In the genomic region with DNA sequence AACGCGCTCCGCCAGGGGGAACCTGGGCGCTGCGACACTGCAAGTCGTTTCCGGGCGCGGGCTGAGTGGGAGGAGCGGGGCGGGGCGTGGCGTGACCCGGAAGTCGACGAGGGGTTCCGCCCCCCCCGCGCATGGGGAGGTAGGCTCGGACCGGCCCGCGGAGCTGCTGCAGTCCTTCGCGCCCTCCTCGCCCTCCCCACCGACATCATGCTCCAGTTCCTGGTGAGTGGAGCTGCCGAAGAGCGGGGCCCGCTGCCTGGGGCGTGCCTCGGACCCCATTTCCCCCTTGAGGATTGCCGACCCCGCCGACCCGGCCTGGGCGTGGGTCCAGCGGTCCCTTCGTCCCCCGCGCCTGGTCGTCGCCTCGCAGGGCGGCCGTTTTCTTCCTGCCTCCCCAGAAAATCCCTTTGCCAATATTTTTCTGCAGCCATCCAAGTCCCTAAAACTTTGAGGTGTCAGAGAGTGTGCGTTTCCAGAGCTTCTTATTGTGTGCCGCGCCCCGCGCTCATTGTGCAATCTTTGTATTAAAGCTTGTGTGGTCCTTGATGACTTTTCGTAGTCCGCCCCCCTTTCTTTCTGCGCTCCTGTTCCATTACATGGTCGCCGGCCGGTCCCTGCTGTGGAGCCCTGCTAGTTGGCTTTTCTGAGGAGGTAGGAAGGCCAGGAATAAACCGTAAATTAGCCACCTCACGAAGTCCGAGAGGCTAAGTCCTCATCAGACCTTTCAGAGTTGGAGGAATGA, we compare ENCODE assay signal across 8 cellular contexts. TPM values are rescaled to one million over a fixed set of nuclear protein-coding genes. Genes with fewer than 3 reads are reported as not detected.
DNase-seq lines count a peak whose midpoint lies in the region; ATAC-seq and TF ChIP-seq lines count a peak whose summit lies in the region.

A gene (plus strand): TSS at position 142 of the 742 bp plus-strand sequence.

- H3K36me3 ChIP-seq in heart right ventricle (peaks cover 0 to 8% (median 0%) of the 10 kb centered on the region in 9 donors), upper lobe of left lung (peaks cover 0 to 3% (median 0%) of the 10 kb centered on the region in 4 donors)

- ATAC-seq in HG02870 (IDR thresholded peaks at IDR 0.05; ENCODE audit: unreplicated experiment) (peak; percentile 85), heart right ventricle (peak; percentile 98 to 99 (median 98)), upper lobe of left lung (ENCODE audit: low FRiP score in 2 of 2) (peak; percentile 99)

- TF ChIP-seq POLR2A in GM15510 (IDR thresholded peaks at IDR 0.05; ENCODE audit: borderline replicate concordance, extremely low read depth, insufficient read length) (peak; percentile 95), upper lobe of left lung (IDR thresholded peaks at IDR 0.05) (peak in 3 of 4 donors; percentile 89 to 96 (median 92))

- H3K9me3 ChIP-seq in heart right ventricle (no peaks in the 10 kb centered on the region), upper lobe of left lung (no peaks in the 10 kb centered on the region)

- TF ChIP-seq CTCF in heart right ventricle (IDR thresholded peaks at IDR 0.05) (peak in 6 of 9 donors; percentile 82 to 93 (median 89)), upper lobe of left lung (IDR thresholded peaks at IDR 0.05) (peak; percentile 84 to 98 (median 96))

- WGBS in heart right ventricle, 2 donors: 0 to 1% methylated on average over 58 to 60 of the region's 60 CpGs
- WGBS in upper lobe of left lung, 2 donors: 0 to 1% methylated on average over 16 to 50 of the region's 60 CpGs

- H3K4me3 ChIP-seq in heart right ventricle (peak within 1 kb of the TSS; percentile 72 to 98 (median 82)), upper lobe of left lung (peak within 1 kb of the TSS; percentile 74 to 97 (median 92))

- TF ChIP-seq EP300 in upper lobe of left lung (IDR thresholded peaks at IDR 0.05): peak in 1 of 4 donors; percentile 49

- H3K4me1 ChIP-seq in heart right ventricle: peaks cover 6 to 56% (median 43%) of the 10 kb centered on the region in 9 donors
- H3K4me1 ChIP-seq in upper lobe of left lung: peaks cover 20 to 52% (median 24%) of the 10 kb centered on the region in 4 donors

- intact Hi-C loops in T-helper 1 cell treated with Interleukin-12 subunit alpha and Interleukin-12 subunit beta and Interleukin-4 antibody, amounts not matched to agents 30 ng/mL and 1 ng/mL, for 36 hours (cut with micrococcal nuclease): loop anchor here (1.0 to 5.0 kb wide), 12 partner anchors 9 to 1346 kb away; a partner anchor contains a TSS
- intact Hi-C loops in heart right ventricle (cut with DNase I) (loop anchor here in 5 of 10 donors (1.0 to 10.0 kb wide), 5 partner anchors 132 to 352 kb away; a partner anchor contains a TSS), posterior vena cava (cut with DNase I) (loop anchor here in 1 of 2 donors (10.0 kb wide), 1 partner anchor 312 kb away; a partner anchor contains a TSS)

- H3K27me3 ChIP-seq in heart right ventricle (no peaks in the 10 kb centered on the region), upper lobe of left lung (no peaks in the 10 kb centered on the region)

- DNase-seq in NCI-H146 (lab: John Stamatoyannopoulos, UW) (peak; percentile 97), amniotic epithelial cell (ENCODE audit: low read depth) (peak; percentile 91), heart right ventricle (peak; percentile 96 to 98), posterior vena cava (ENCODE audit: low spot score) (peak; percentile 99), upper lobe of left lung (peak; percentile 96 to 99)

- H3K27ac ChIP-seq in heart right ventricle: peak within 1 kb of the TSS; percentile 92 to 99 (median 94)
- H3K27ac ChIP-seq in upper lobe of left lung: peak within 1 kb of the TSS; percentile 87 to 93 (median 90)

RNA-seq across cellular contexts. Expression of the gene that starts here (rescaled TPM):
- 23.9 and 24.1 TPM in 2 replicates for total RNA-seq in T-helper 1 cell treated with Interleukin-12 subunit alpha and Interleukin-12 subunit beta and Interleukin-4 antibody, amounts not matched to agents 30 ng/mL and 1 ng/mL, for 36 hours
- total RNA-seq in heart right ventricle (10 to 100 TPM; 26.5 to 35.6 (median 28.6) TPM), posterior vena cava (10 to 100 TPM; 26.3 to 34.4 TPM), upper lobe of left lung (10 to 100 TPM in 5 of 6 donors, 1 to 10 TPM in 1; 7.5 to 23.8 (median 20.4) TPM)
- 10 to 100 TPM; 25.7 to 26.3 TPM for polyA plus RNA-seq in heart right ventricle

Comparison
In these comparisons a context has a peak if more than half of its experiments do, and no peak if none do; other contexts are left out.
1. Peak in every context shown above with its lines: DNase-seq, ATAC-seq, H3K4me3 ChIP-seq and H3K27ac ChIP-seq.